10 cellular contexts compared by ENCODE assay signal in genomic region chr6:150632785-150633465, GRCh38. TPM values are rescaled to one million over a fixed set of nuclear protein-coding genes. Genes with fewer than 3 reads are reported as not detected.
DNase-seq lines count a peak whose midpoint lies in the region; ATAC-seq, FAIRE-seq and TF ChIP-seq lines count a peak whose summit lies in the region.
"Had no signal": no experiment of that assay in that cellular context is flagged by ENCODE, and none has a peak within 500 bp of the region (broad histone marks: within the 10 kb centered on the region; RNA-seq: fewer than 3 reads in every experiment).

No MANE protein-coding gene starts in this region.

- no peak overlapping the region for H3K4me3 ChIP-seq in mucosa of descending colon
- H3K4me3 ChIP-seq: esophagus muscularis mucosa had no signal

- ATAC-seq in GM21423 (IDR thresholded peaks at IDR 0.05; ENCODE audit: unreplicated experiment) (peak; percentile 50), mucosa of descending colon (peak; percentile 4), omental fat pad (ENCODE audit: low FRiP score) (no peak)

- peak overlapping the region; percentile 96 to 99 (median 98) for H3K4me3 Mint-ChIP-seq in IgD-negative memory B cell
- H3K4me3 Mint-ChIP-seq in immature natural killer cell, result peak overlapping the region in 1 of 5 donors; percentile 48

- FAIRE-seq in GM12892 (lab: Jason Lieb, UNC), result peak; percentile 76

- intact Hi-C loops in mucosa of descending colon (cut with DNase I, micrococcal nuclease), result no loop called here

- H3K4me1 Mint-ChIP-seq in IgD-negative memory B cell (peaks cover 54 to 78% (median 59%) of the 10 kb centered on the region in 3 donors), immature natural killer cell (peaks cover 0 to 1% of the 10 kb centered on the region in 2 donors)

- no peaks in the 10 kb centered on the region for H3K9me3 ChIP-seq in mucosa of descending colon
- H3K9me3 ChIP-seq: esophagus muscularis mucosa had no signal

- peaks cover 2% of the 10 kb centered on the region for H3K36me3 Mint-ChIP-seq in IgD-negative memory B cell
- H3K36me3 Mint-ChIP-seq in immature natural killer cell, result no peaks in the 10 kb centered on the region

- TF ChIP-seq POLR2A in GM12892 (IDR thresholded peaks at IDR 0.05; ENCODE audit: low read depth, low read length), result no peak

- H3K27ac Mint-ChIP-seq in IgD-negative memory B cell, result peak overlapping the region; percentile 97 to 100 (median 99)
- peak overlapping the region in 1 of 6 donors; percentile 17 for H3K27ac Mint-ChIP-seq in immature natural killer cell

- DNase-seq in GM12892 (ENCODE audit: insufficient read length) (no peak), mucosa of descending colon (no peak), immature natural killer cell (no peak), kidney tubule cell (ENCODE audit: low spot score) (no peak), activated gamma-delta T cell (lab: John Stamatoyannopoulos, UW) (no peak), omental fat pad (ENCODE audit: low spot score) (no peak)
- DNase-seq: NCI-H1436 had no signal

- H3K4me1 ChIP-seq in mucosa of descending colon (ENCODE audit: low read depth), result peaks cover 16% of the 10 kb centered on the region

- peaks cover 0 to 2% (median 0%) of the 10 kb centered on the region in 3 donors for H3K9me3 Mint-ChIP-seq in IgD-negative memory B cell
- no peaks in the 10 kb centered on the region for H3K9me3 Mint-ChIP-seq in immature natural killer cell

- H3K27me3 Mint-ChIP-seq in IgD-negative memory B cell, result peaks cover 2% of the 10 kb centered on the region
- peaks cover 5 to 6% (median 6%) of the 10 kb centered on the region in 3 donors for H3K27me3 Mint-ChIP-seq in immature natural killer cell (ENCODE audit: low read depth in 3 of 3)

- no peaks in the 10 kb centered on the region for H3K36me3 ChIP-seq in mucosa of descending colon (ENCODE audit: low read depth)
- H3K36me3 ChIP-seq: esophagus muscularis mucosa had no signal

- TF ChIP-seq CTCF in mucosa of descending colon (IDR thresholded peaks at IDR 0.05), result no peak
- no peak for TF ChIP-seq CTCF in omental fat pad (IDR thresholded peaks at IDR 0.05)

RNA-seq across cellular contexts. Expression of gene PLEKHG1, which starts 33.2 kb away (rescaled TPM):
- 3.3 TPM for polyA plus RNA-seq in GM12892 (2012; ENCODE audit: missing spikeins)
- polyA plus RNA-seq in IgD-negative memory B cell (40.2 TPM), immature natural killer cell (under 1 TPM in 2 of 3 donors, not detected in 1; 0.04 to 0.29 TPM)
- total RNA-seq in mucosa of descending colon (10 to 100 TPM; 24.1 to 49.2 (median 29.1) TPM), omental fat pad (10 to 100 TPM; 21.6 to 99.8 (median 49.1) TPM)
